23 cellular contexts compared by ENCODE assay signal in genomic region chrX:14932136-14932535, GRCh38.
"Had no signal": no experiment of that assay in that cellular context is flagged by ENCODE, and none has a peak within 500 bp of the region (broad histone marks: within the 10 kb centered on the region; RNA-seq: fewer than 3 reads in every experiment).

No MANE protein-coding gene starts in this region.

- H3K4me3 ChIP-seq: heart right ventricle, left lung, lower lobe of right lung, ovary, sigmoid colon, spleen, suprapubic skin, tibial nerve, uterus had no signal

- ATAC-seq: heart right ventricle; left colon; left lung; lower lobe of right lung; natural killer cell; right cardiac atrium; stimulated activated effector memory CD8-positive, alpha-beta T cell treated with anti-CD3 and anti-CD28 coated beads, Interleukin-12 subunit alpha, Interleukin-12 subunit beta, amount 100 ng/mL, for 72 hours had no signal

- H3K36me3 ChIP-seq: heart right ventricle, left lung, lower lobe of right lung, ovary, sigmoid colon, spleen, suprapubic skin, tibial nerve, uterus had no signal

- H3K4me1 ChIP-seq: left lung, lower lobe of right lung, sigmoid colon, spleen, suprapubic skin, uterus had no signal

- DNase-seq: heart right ventricle; hippocampal formation; immature natural killer cell; kidney; left colon; left lung; lower lobe of right lung; mammary epithelial cell; mesenchymal stem cell; naive B cell; natural killer cell; nephron progenitor cell; ovary; right cardiac atrium; sigmoid colon; small intestine; spleen; stimulated activated CD4-positive, alpha-beta T cell treated with anti-CD3 and anti-CD28 coated beads, Interleukin-4, amount 100 ng/mL, for 24 hours; stimulated activated naive CD4-positive, alpha-beta T cell; uterus had no signal

- H3K9me3 ChIP-seq: heart right ventricle, left lung, lower lobe of right lung, ovary, sigmoid colon, spleen, suprapubic skin, tibial nerve, uterus had no signal

- H3K27ac ChIP-seq: heart right ventricle, left lung, lower lobe of right lung, ovary, sigmoid colon, spleen, suprapubic skin, tibial nerve, uterus had no signal

- H3K27me3 ChIP-seq: ovary, sigmoid colon, spleen, suprapubic skin, tibial nerve, uterus had no signal
